37 cellular contexts compared by ENCODE assay signal in the genomic region with DNA sequence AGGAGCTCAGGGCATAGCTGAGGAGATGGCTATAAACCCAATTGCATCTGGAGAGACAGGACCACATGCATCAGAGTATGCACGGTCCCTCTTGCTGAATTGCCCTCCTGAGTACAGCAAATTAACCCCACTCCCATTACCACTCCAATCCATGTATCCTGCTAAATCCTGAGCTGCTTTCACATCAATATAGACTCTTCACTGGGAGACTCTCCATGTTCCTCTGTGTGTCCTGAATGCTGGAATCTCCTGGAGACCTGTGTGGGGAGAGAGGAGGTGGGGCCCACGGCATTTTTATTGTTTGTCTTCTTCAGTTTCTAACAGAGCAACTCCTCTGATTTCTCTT.
"Had no signal": no experiment of that assay in that cellular context is flagged by ENCODE, and none has a peak within 500 bp of the region (broad histone marks: within the 10 kb centered on the region; RNA-seq: fewer than 3 reads in every experiment).

No MANE protein-coding gene starts in this region.

- H3K36me3 Mint-ChIP-seq: activated CD4-positive, alpha-beta memory T cell treated with anti-CD3 and anti-CD28 coated beads for 36 hours; activated naive CD4-positive, alpha-beta T cell treated with anti-CD3 and anti-CD28 coated beads, Interleukin-2, amount 50 U/mL, for 72 hours; activated naive CD8-positive, alpha-beta T cell treated with anti-CD3 and anti-CD28 coated beads for 36 hours had no signal

- H3K4me1 Mint-ChIP-seq: activated B cell treated with CpG ODN at 0.5 μM for 24 hours; activated CD4-positive, alpha-beta T cell treated with anti-CD3 and anti-CD28 coated beads, Interleukin-2, amount 10 ng/mL, durations not matched to agents 24 days and 14 days; activated naive CD8-positive, alpha-beta T cell treated with anti-CD3 and anti-CD28 coated beads for 36 hours; activated T-helper 17 cell treated with anti-CD3 and anti-CD28 coated beads, Interleukin-2, amount 50 U/mL, for 72 hours had no signal

- H3K9me3 Mint-ChIP-seq: activated B cell treated with CpG ODN at 0.5 μM for 24 hours; activated CD4-positive, alpha-beta memory T cell treated with anti-CD3 and anti-CD28 coated beads for 36 hours; activated CD4-positive, alpha-beta T cell treated with anti-CD3 and anti-CD28 coated beads, Interleukin-2, amount 10 ng/mL, durations not matched to agents 24 days and 14 days; activated CD8-positive, alpha-beta T cell treated with anti-CD3 and anti-CD28 coated beads for 36 hours; activated naive CD4-positive, alpha-beta T cell treated with anti-CD3 and anti-CD28 coated beads for 36 hours; activated naive CD4-positive, alpha-beta T cell treated with anti-CD3 and anti-CD28 coated beads, Interleukin-2, amount 50 U/mL, for 72 hours; activated naive CD8-positive, alpha-beta T cell treated with anti-CD3 and anti-CD28 coated beads for 36 hours; activated T-cell treated with anti-CD3 and anti-CD28 coated beads, Interleukin-2, amount 50 U/mL, for 4 hours; activated T-cell treated with anti-CD3 and anti-CD28 coated beads, Interleukin-2, amount 50 U/mL, for 72 hours; activated T-helper 1 cell treated with anti-CD3 and anti-CD28 coated beads, Interleukin-12 subunit alpha, Interleukin-12 subunit beta, Interleukin-2, Interleukin-4 antibody, amounts not matched to agents 30 ng/mL and 10 ng/mL and 1 ng/mL, durations not matched to agents 14 hours and 24 hours and 36 hours; activated T-helper 17 cell treated with anti-CD3 and anti-CD28 coated beads, Interleukin-2, amount 50 U/mL, for 72 hours; T-helper 1 cell treated with Interleukin-12 subunit alpha and Interleukin-12 subunit beta and Interleukin-4 antibody, amounts not matched to agents 30 μg/mL and 1 μg/mL, for 36 hours; T-helper 2 cell treated with Interferon-gamma antibody and Interleukin-4, amounts not matched to agents 5 μg/mL and 100 μg/mL, for 36 hours had no signal

- H3K4me1 ChIP-seq: adrenal gland, body of pancreas, breast epithelium had no signal

- H3K27me3 ChIP-seq: adrenal gland, body of pancreas, brain microvascular endothelial cell, breast epithelium had no signal

- DNase-seq: activated B cell treated with CpG ODN at 0.5 μM for 24 hours; activated CD4-positive, alpha-beta memory T cell treated with anti-CD3 and anti-CD28 coated beads for 36 hours; activated CD4-positive, alpha-beta T cell treated with anti-CD3 and anti-CD28 coated beads for 4 hours; activated CD4-positive, alpha-beta T cell treated with anti-CD3 and anti-CD28 coated beads, Interleukin-2, amount 10 ng/mL, durations not matched to agents 24 days and 14 days; activated CD4-positive, alpha-beta T cell treated with anti-CD3 and anti-CD28 coated beads, Interleukin-2, amount 50 U/mL, for 1 hour; activated CD4-positive, alpha-beta T cell treated with anti-CD3 and anti-CD28 coated beads, Interleukin-2, amount 50 U/mL, for 4 hours; activated CD4-positive, CD25-positive, alpha-beta regulatory T cell treated with anti-CD3 and anti-CD28 coated beads, Interleukin-2, amount 50 U/mL, for 72 hours; activated CD8-positive, alpha-beta memory T cell treated with anti-CD3 and anti-CD28 coated beads, Interleukin-2, amount 50 U/mL, for 4 hours; activated CD8-positive, alpha-beta T cell treated with anti-CD3 and anti-CD28 coated beads for 36 hours; activated effector memory CD4-positive, alpha-beta T cell treated with anti-CD3 and anti-CD28 coated beads, Interleukin-2, amount 50 U/mL, for 16 hours; activated gamma-delta T cell treated with Interleukin-2 at 50 U/mL for 16 hours; activated naive CD4-positive, alpha-beta T cell; activated naive CD4-positive, alpha-beta T cell treated with anti-CD3 and anti-CD28 coated beads for 36 hours; activated naive CD4-positive, alpha-beta T cell treated with anti-CD3 and anti-CD28 coated beads, Interleukin-2, amount 50 U/mL, for 16 hours; activated naive CD8-positive, alpha-beta T cell treated with anti-CD3 and anti-CD28 coated beads for 36 hours; activated T-cell treated with anti-CD3 and anti-CD28 coated beads for 4 hours; activated T-cell treated with anti-CD3 and anti-CD28 coated beads, Interleukin-2, amount 50 U/mL, for 1 hour; activated T-cell treated with anti-CD3 and anti-CD28 coated beads, Interleukin-2, amount 50 U/mL, for 4 hours; activated T-cell treated with anti-CD3 and anti-CD28 coated beads, Interleukin-2, amount 50 U/mL, for 72 hours; adrenal gland; amniotic stem cell; aorta; body of pancreas; brain microvascular endothelial cell; central memory CD4-positive, alpha-beta T cell; T-helper 1 cell; T-helper 2 cell; T-helper 9 cell had no signal

- H3K27ac Mint-ChIP-seq: activated B cell treated with CpG ODN at 0.5 μM for 24 hours; activated CD4-positive, alpha-beta memory T cell treated with anti-CD3 and anti-CD28 coated beads for 36 hours; activated CD4-positive, alpha-beta T cell treated with anti-CD3 and anti-CD28 coated beads, Interleukin-2, amount 10 ng/mL, durations not matched to agents 24 days and 14 days; activated CD8-positive, alpha-beta T cell treated with anti-CD3 and anti-CD28 coated beads for 36 hours; activated naive CD4-positive, alpha-beta T cell treated with anti-CD3 and anti-CD28 coated beads for 36 hours; activated naive CD4-positive, alpha-beta T cell treated with anti-CD3 and anti-CD28 coated beads, Interleukin-2, amount 50 U/mL, for 72 hours; activated naive CD8-positive, alpha-beta T cell treated with anti-CD3 and anti-CD28 coated beads for 36 hours; activated T-cell treated with anti-CD3 and anti-CD28 coated beads, Interleukin-2, amount 50 U/mL, for 72 hours; activated T-helper 1 cell treated with anti-CD3 and anti-CD28 coated beads, Interleukin-12 subunit alpha, Interleukin-12 subunit beta, Interleukin-2, Interleukin-4 antibody, amounts not matched to agents 30 ng/mL and 10 ng/mL and 1 ng/mL, durations not matched to agents 14 hours and 24 hours and 36 hours; activated T-helper 17 cell treated with anti-CD3 and anti-CD28 coated beads, Interleukin-2, amount 50 U/mL, for 72 hours; T-helper 1 cell treated with Interleukin-12 subunit alpha and Interleukin-12 subunit beta and Interleukin-4 antibody, amounts not matched to agents 30 μg/mL and 1 μg/mL, for 36 hours; T-helper 2 cell treated with Interferon-gamma antibody and Interleukin-4, amounts not matched to agents 5 μg/mL and 100 μg/mL, for 36 hours had no signal

- H3K36me3 ChIP-seq: adrenal gland, brain microvascular endothelial cell, breast epithelium had no signal

- FAIRE-seq: astrocyte, TTC549 had no signal

- ATAC-seq: activated CD8-positive, alpha-beta T cell treated with anti-CD3 and anti-CD28 coated beads for 36 hours; activated naive CD4-positive, alpha-beta T cell treated with anti-CD3 and anti-CD28 coated beads, Interleukin-2, amount 50 U/mL, for 72 hours; activated T-cell treated with anti-CD3 and anti-CD28 coated beads, Interleukin-2, amount 50 U/mL, for 4 hours; activated T-cell treated with anti-CD3 and anti-CD28 coated beads, Interleukin-2, amount 50 U/mL, for 72 hours; activated T-helper 17 cell treated with anti-CD3 and anti-CD28 coated beads, Interleukin-2, amount 50 U/mL, for 72 hours had no signal

- H3K4me3 Mint-ChIP-seq: activated B cell treated with CpG ODN at 0.5 μM for 24 hours; activated CD4-positive, alpha-beta memory T cell treated with anti-CD3 and anti-CD28 coated beads for 36 hours; activated CD4-positive, alpha-beta T cell treated with anti-CD3 and anti-CD28 coated beads, Interleukin-2, amount 10 ng/mL, durations not matched to agents 24 days and 14 days; activated CD8-positive, alpha-beta T cell treated with anti-CD3 and anti-CD28 coated beads for 36 hours; activated naive CD4-positive, alpha-beta T cell treated with anti-CD3 and anti-CD28 coated beads for 36 hours; activated naive CD8-positive, alpha-beta T cell treated with anti-CD3 and anti-CD28 coated beads for 36 hours; activated T-cell treated with anti-CD3 and anti-CD28 coated beads, Interleukin-2, amount 50 U/mL, for 4 hours; activated T-cell treated with anti-CD3 and anti-CD28 coated beads, Interleukin-2, amount 50 U/mL, for 72 hours; activated T-helper 1 cell treated with anti-CD3 and anti-CD28 coated beads, Interleukin-12 subunit alpha, Interleukin-12 subunit beta, Interleukin-2, Interleukin-4 antibody, amounts not matched to agents 30 ng/mL and 10 ng/mL and 1 ng/mL, durations not matched to agents 14 hours and 24 hours and 36 hours; activated T-helper 17 cell treated with anti-CD3 and anti-CD28 coated beads, Interleukin-2, amount 50 U/mL, for 72 hours; T-helper 1 cell treated with Interleukin-12 subunit alpha and Interleukin-12 subunit beta and Interleukin-4 antibody, amounts not matched to agents 30 μg/mL and 1 μg/mL, for 36 hours; T-helper 2 cell treated with Interferon-gamma antibody and Interleukin-4, amounts not matched to agents 5 μg/mL and 100 μg/mL, for 36 hours had no signal

- H3K4me3 ChIP-seq: adrenal gland, body of pancreas, breast epithelium had no signal

- H3K27ac ChIP-seq: adrenal gland, body of pancreas, brain microvascular endothelial cell, breast epithelium, VCaP had no signal

- H3K9me3 ChIP-seq: adrenal gland, body of pancreas, breast epithelium had no signal
